Comparison of ENCODE assay signal across 20 cellular contexts in the genomic region with DNA sequence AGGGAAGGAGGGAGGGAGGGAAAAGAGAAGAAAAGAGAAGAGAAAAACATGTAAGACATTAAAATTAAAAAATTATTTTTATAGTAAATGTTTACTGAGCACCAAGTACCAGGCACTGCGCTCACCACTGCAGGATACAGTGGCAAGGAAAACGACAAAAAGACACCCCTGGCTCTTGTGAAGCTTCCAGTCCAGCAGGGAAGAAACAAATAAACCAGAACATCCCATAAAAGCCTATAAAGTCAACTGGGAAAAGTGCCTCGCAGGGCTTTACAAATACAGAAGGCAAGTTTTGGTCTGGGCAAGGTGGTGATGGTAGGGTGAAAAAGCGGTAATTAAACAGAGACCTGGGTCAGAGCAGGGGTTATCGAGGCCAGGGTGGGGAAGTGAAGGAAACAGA. TPM values are rescaled to one million over a fixed set of nuclear protein-coding genes. Genes with fewer than 3 reads are reported as not detected.
A peak's percentile ranks its signal among the peaks of the same experiment; 100 is the strongest.
DNase-seq lines count a peak whose midpoint lies in the region; TF ChIP-seq lines count a peak whose summit lies in the region.
"Had no signal": no experiment of that assay in that cellular context is flagged by ENCODE, and none has a peak within 500 bp of the region (broad histone marks: within the 10 kb centered on the region; RNA-seq: fewer than 3 reads in every experiment).

No MANE protein-coding gene starts in this region.

- H2BK15ac ChIP-seq in H9 (ENCODE audit: low read depth, low read length): no peak overlapping the region

- no peak overlapping the region for H4K8ac ChIP-seq in H9 (replicated peaks; ENCODE audit: insufficient read length, low read depth, low read length)

- no peak overlapping the region for H2AFZ ChIP-seq in H9 (ENCODE audit: low read length)

- H3K56ac ChIP-seq in H9 (ENCODE audit: insufficient read length, low read depth, low read length): no peak overlapping the region

- H3K9me3 Mint-ChIP-seq in H9: no peaks in the 10 kb centered on the region
- H3K9me3 Mint-ChIP-seq in nephron progenitor cell: no peaks in the 10 kb centered on the region
- H3K9me3 Mint-ChIP-seq: CD8-positive, alpha-beta T cell had no signal

- H3K9ac ChIP-seq in H9 (ENCODE audit: extremely low read depth, insufficient read length, low read length): no peak overlapping the region

- TF ChIP-seq POLR2A in spleen (IDR thresholded peaks at IDR 0.05) (no peak), testis (IDR thresholded peaks at IDR 0.05) (no peak)

- no peak overlapping the region for H3K4me2 ChIP-seq in H9 (ENCODE audit: insufficient read depth, insufficient read length, low read length)

- no peak overlapping the region for H3K14ac ChIP-seq in H9 (ENCODE audit: insufficient read depth, low read length)

- H2AK5ac ChIP-seq in H9 (ENCODE audit: insufficient read length, low read length): no peak overlapping the region

- WGBS in H9 (ENCODE audit: extremely low coverage, insufficient read length, low lambda C conversion rate): no CpG with 5 or more reads among the region's 5 CpGs
- WGBS in spleen, 5 donors: 85 to 90% (median 89%) methylated on average over 5 of the region's 5 CpGs
- 85 to 86% methylated on average over 5 of the region's 5 CpGs for WGBS in testis, 2 donors

- intact Hi-C loops in spleen (cut with DNase I; ENCODE audit: low total_unique reads) (no loop called here), testis (cut with DNase I; ENCODE audit: low total_unique reads) (no loop called here)

- H3K4me1 ChIP-seq in H9 (ENCODE audit: insufficient read depth, low read length) (peaks cover 30% of the 10 kb centered on the region), spleen (peaks cover 0 to 42% (median 23%) of the 10 kb centered on the region in 6 donors), testis (no peaks in the 10 kb centered on the region)
- H3K4me1 ChIP-seq: Caco-2 had no signal

- peaks cover 3% of the 10 kb centered on the region for H4K20me1 ChIP-seq in H9 (ENCODE audit: control insufficient read depth, insufficient read depth, insufficient read length)

- H2BK12ac ChIP-seq in H9 (ENCODE audit: insufficient read length, low read depth, low read length): no peak overlapping the region

- no peak overlapping the region for H3K27ac ChIP-seq in H9 (ENCODE audit: insufficient read length, low read depth, low read length)
- peak overlapping the region; percentile 36 for H3K27ac ChIP-seq in VCaP
- H3K27ac ChIP-seq in spleen: no peak overlapping the region
- H3K27ac ChIP-seq in testis: no peak overlapping the region

- TF ChIP-seq CTCF in H9 (conservative IDR thresholded peaks at IDR 0.05) (no peak), VCaP (conservative IDR thresholded peaks at IDR 0.05) (no peak), nephron progenitor cell (IDR thresholded peaks at IDR 0.05) (no peak), spleen (IDR thresholded peaks at IDR 0.05 in 8 of 11, conservative IDR thresholded peaks at IDR 0.05 in 3 of 11) (no peak), testis (IDR thresholded peaks at IDR 0.05) (no peak), GM20000 (IDR thresholded peaks at IDR 0.05; ENCODE audit: extremely low read depth, missing control alignments) (no peak)

- H3K9me3 ChIP-seq in H9 (ENCODE audit: control insufficient read depth, low read depth, low read length) (no peaks in the 10 kb centered on the region), spleen (no peaks in the 10 kb centered on the region), testis (no peaks in the 10 kb centered on the region), MG63 (no peaks in the 10 kb centered on the region)
- H3K9me3 ChIP-seq: Caco-2 had no signal

- no peak overlapping the region for H3K18ac ChIP-seq in H9 (ENCODE audit: insufficient read length, low read depth, low read length)

- DNase-seq in H9 (no peak), nephron progenitor cell (no peak), spleen (peak; percentile 1), testis (no peak), MG63 (no peak), GM20000 (ENCODE audit: low spot score) (no peak), NCI-H1694 treated with DMSO at 0.1 percent for 48 hours (lab: John Stamatoyannopoulos, UW) (no peak)
- DNase-seq: C1 segment of cervical spinal cord; Caco-2; CD4-positive, CD25-positive, alpha-beta regulatory T cell; CD8-positive, alpha-beta T cell; DMS153; EL; GDM1; GOT3; H7; HFFc6 had no signal

- no peak overlapping the region for H2BK20ac ChIP-seq in H9 (ENCODE audit: low read depth, low read length, poor library complexity, severe bottlenecking)

- H3K4me3 Mint-ChIP-seq in H9 (no peak overlapping the region), nephron progenitor cell (no peak overlapping the region)
- H3K4me3 Mint-ChIP-seq: CD4-positive, CD25-positive, alpha-beta regulatory T cell; CD8-positive, alpha-beta T cell; HFFc6 had no signal

- H3K79me2 ChIP-seq in H9 (ENCODE audit: insufficient read depth, low read length): peaks cover 68% of the 10 kb centered on the region; the same call in 1 of the 2 replicates

- no peak overlapping the region for H4K5ac ChIP-seq in H9 (ENCODE audit: insufficient read length, low read depth, low read length)

- H3T11ph ChIP-seq in H9 (ENCODE audit: low read length): no peak overlapping the region

- H3K4me3 ChIP-seq in spleen: no peak overlapping the region
- no peak overlapping the region for H3K4me3 ChIP-seq in testis
- no peak overlapping the region for H3K4me3 ChIP-seq in MG63
- H3K4me3 ChIP-seq: GM12878 had no signal

- H3K4ac ChIP-seq in H9 (ENCODE audit: low read depth, low read length): no peak overlapping the region

- no peak overlapping the region for H2BK120ac ChIP-seq in H9 (ENCODE audit: low read depth, low read length, poor library complexity, severe bottlenecking)

- H3K27me3 ChIP-seq in H9 (ENCODE audit: insufficient read depth, low read length) (no peaks in the 10 kb centered on the region), spleen (replicated peaks in 1 of 7) (no peaks in the 10 kb centered on the region), testis (no peaks in the 10 kb centered on the region), MG63 (no peaks in the 10 kb centered on the region)

- H3K27me3 Mint-ChIP-seq in H9 (ENCODE audit: low read depth) (no peaks in the 10 kb centered on the region), nephron progenitor cell (ENCODE audit: low read depth, poor library complexity) (peaks cover 7% of the 10 kb centered on the region)
- H3K27me3 Mint-ChIP-seq: CD4-positive, CD25-positive, alpha-beta regulatory T cell had no signal

- H3K27ac Mint-ChIP-seq in H9: peak overlapping the region in 2 of 3 experiments; percentile 37 to 56; a peak in 3 of 7 replicates
- peak overlapping the region; percentile 15 for H3K27ac Mint-ChIP-seq in nephron progenitor cell
- H3K27ac Mint-ChIP-seq: CD4-positive, CD25-positive, alpha-beta regulatory T cell; CD8-positive, alpha-beta T cell; HFFc6 had no signal

- H3K23ac ChIP-seq in H9 (ENCODE audit: insufficient read length, low read depth, low read length): no peak overlapping the region

- no peak overlapping the region for H4K91ac ChIP-seq in H9 (ENCODE audit: insufficient read length, low read depth, low read length)

- H3K36me3 Mint-ChIP-seq in H9 (ENCODE audit: insufficient read depth in 1 of 3, low read depth in 3 of 3): peaks cover 0 to 3% (median 0%) of the 10 kb centered on the region in 3 experiments; a peak in 2 of 7 replicates
- H3K36me3 Mint-ChIP-seq in nephron progenitor cell (ENCODE audit: low read depth): no peaks in the 10 kb centered on the region
- H3K36me3 Mint-ChIP-seq: CD4-positive, CD25-positive, alpha-beta regulatory T cell; CD8-positive, alpha-beta T cell had no signal

- H3K23me2 ChIP-seq in H9 (ENCODE audit: insufficient read length, low read depth, low read length, poor library complexity, severe bottlenecking): no peaks in the 10 kb centered on the region

- H3K4me1 Mint-ChIP-seq in H9: peaks cover 71 to 76% of the 10 kb centered on the region in 2 experiments
- H3K4me1 Mint-ChIP-seq in nephron progenitor cell: peaks cover 53% of the 10 kb centered on the region
- H3K4me1 Mint-ChIP-seq: CD4-positive, CD25-positive, alpha-beta regulatory T cell had no signal

- H3K36me3 ChIP-seq in spleen (no peaks in the 10 kb centered on the region), testis (ENCODE audit: low read depth, missing control alignments) (no peaks in the 10 kb centered on the region), MG63 (no peaks in the 10 kb centered on the region)

- H2BK5ac ChIP-seq in H9 (ENCODE audit: insufficient read length, low read length): no peak overlapping the region

- H3K79me1 ChIP-seq in H9 (ENCODE audit: insufficient read depth, low read depth, low read length, poor library complexity, severe bottlenecking): peaks cover 20% of the 10 kb centered on the region

RNA-seq across cellular contexts. Expression of gene LARGE1, which starts 33.6 kb away (rescaled TPM):
- total RNA-seq in H9 (2021) (41.7 and 43.5 TPM in 2 replicates), spleen (10 to 100 TPM; 18.8 to 35.8 (median 33.5) TPM), testis (10 to 100 TPM; 19.5 to 27.3 TPM)
- polyA plus RNA-seq in spleen (1 to 10 TPM; 1.9 to 4.2 (median 2.0) TPM), testis (ENCODE audit: insufficient read depth, low read depth, low replicate concordance) (21.8 TPM)
- 1.0 and 4.1 TPM in 2 replicates for total RNA-seq in MG63 (2014; rRNA removed; shearing (Covaris generic); ENCODE audit: low replicate concordance)
- total RNA-seq: A673; CD4-positive, CD25-positive, alpha-beta regulatory T cell had no signal
- polyA plus RNA-seq: CD4-positive, CD25-positive, alpha-beta regulatory T cell had no signal
